In genomic region chr12:94225506-94225905, GRCh38 we compare ENCODE assay signal across 39 cellular contexts.
"Had no signal": no experiment of that assay in that cellular context is flagged by ENCODE, and none has a peak within 500 bp of the region (broad histone marks: within the 10 kb centered on the region; RNA-seq: fewer than 3 reads in every experiment).

No MANE protein-coding gene starts in this region.

- H3K27ac ChIP-seq: cardiac muscle cell, KMS-11, Peyer's patch, SJSA1, VCaP had no signal

- H3K4me2 ChIP-seq: KMS-11 had no signal

- H3K27ac Mint-ChIP-seq: activated B cell treated with CpG ODN at 0.5 μM for 24 hours; activated CD4-positive, alpha-beta memory T cell treated with anti-CD3 and anti-CD28 coated beads for 36 hours; activated CD8-positive, alpha-beta memory T cell treated with anti-CD3 and anti-CD28 coated beads, Interleukin-2, amount 10 ng/mL, durations not matched to agents 7 days and 5 days; activated naive CD8-positive, alpha-beta T cell treated with anti-CD3 and anti-CD28 coated beads for 36 hours; activated T-cell treated with anti-CD3 and anti-CD28 coated beads, Interleukin-2, amount 50 U/mL, for 72 hours; activated T-helper 17 cell treated with anti-CD3 and anti-CD28 coated beads, Interleukin-2, amount 50 U/mL, for 72 hours had no signal

- H3K4me1 ChIP-seq: SJSA1 had no signal

- H3K27me3 Mint-ChIP-seq: activated B cell treated with CpG ODN at 0.5 μM for 24 hours; activated CD4-positive, alpha-beta memory T cell treated with anti-CD3 and anti-CD28 coated beads for 36 hours; activated CD8-positive, alpha-beta memory T cell treated with anti-CD3 and anti-CD28 coated beads, Interleukin-2, amount 10 ng/mL, durations not matched to agents 7 days and 5 days; activated naive CD8-positive, alpha-beta T cell treated with anti-CD3 and anti-CD28 coated beads for 36 hours; activated T-helper 17 cell treated with anti-CD3 and anti-CD28 coated beads, Interleukin-2, amount 50 U/mL, for 72 hours; central memory CD8-positive, alpha-beta T cell had no signal

- H3K9me3 Mint-ChIP-seq: activated B cell treated with CpG ODN at 0.5 μM for 24 hours; activated CD4-positive, alpha-beta memory T cell treated with anti-CD3 and anti-CD28 coated beads for 36 hours; activated naive CD8-positive, alpha-beta T cell treated with anti-CD3 and anti-CD28 coated beads for 36 hours; activated T-helper 17 cell treated with anti-CD3 and anti-CD28 coated beads, Interleukin-2, amount 50 U/mL, for 72 hours; central memory CD8-positive, alpha-beta T cell had no signal

- DNase-seq: activated B cell treated with CpG ODN at 0.5 μM for 24 hours; activated CD4-positive, alpha-beta memory T cell treated with anti-CD3 and anti-CD28 coated beads for 36 hours; activated CD4-positive, alpha-beta T cell treated with anti-CD3 and anti-CD28 coated beads for 4 hours; activated CD4-positive, alpha-beta T cell treated with anti-CD3 and anti-CD28 coated beads, Interleukin-2, amount 50 U/mL, for 1 hour; activated CD4-positive, CD25-positive, alpha-beta regulatory T cell treated with anti-CD3 and anti-CD28 coated beads, Interleukin-2, amount 50 U/mL, for 72 hours; activated CD8-positive, alpha-beta memory T cell treated with anti-CD3 and anti-CD28 coated beads, Interleukin-2, amount 10 ng/mL, durations not matched to agents 7 days and 5 days; activated effector memory CD4-positive, alpha-beta T cell treated with anti-CD3 and anti-CD28 coated beads, Interleukin-2, amount 50 U/mL, for 16 hours; activated naive CD4-positive, alpha-beta T cell; activated naive CD4-positive, alpha-beta T cell treated with anti-CD3 and anti-CD28 coated beads, Interleukin-2, amount 50 U/mL, for 16 hours; activated naive CD8-positive, alpha-beta T cell treated with anti-CD3 and anti-CD28 coated beads for 36 hours; activated T-cell treated with anti-CD3 and anti-CD28 coated beads, Interleukin-2, amount 50 U/mL, for 1 hour; activated T-cell treated with anti-CD3 and anti-CD28 coated beads, Interleukin-2, amount 50 U/mL, for 72 hours; amniotic stem cell; aorta; MM.1S; NCI-H1092 treated with DMSO at 0.1 percent for 48 hours; NCI-H187; NCI-H2081; NCI-H2171 treated with DMSO at 0.1 percent for 48 hours; NCI-H2227 treated with DMSO at 0.1 percent for 48 hours; NCI-H446; NCI-H510A treated with DMSO at 0.1 percent for 48 hours; NCI-H526 treated with DMSO at 0.1 percent for 48 hours; NCI-H82; NK-92 treated with Interleukin-12 subunit alpha and Interleukin-12 subunit beta, amount 100 ng/mL, for 24 hours; PC-3; Peyer's patch; RPMI8226; SHP77 treated with DMSO at 0.1 percent for 48 hours; SW 1271; T-helper 1 cell; T-helper 2 cell; T-helper 9 cell had no signal

- H3K4me3 Mint-ChIP-seq: activated B cell treated with CpG ODN at 0.5 μM for 24 hours; activated CD4-positive, alpha-beta memory T cell treated with anti-CD3 and anti-CD28 coated beads for 36 hours; activated CD8-positive, alpha-beta memory T cell treated with anti-CD3 and anti-CD28 coated beads, Interleukin-2, amount 10 ng/mL, durations not matched to agents 7 days and 5 days; activated naive CD8-positive, alpha-beta T cell treated with anti-CD3 and anti-CD28 coated beads for 36 hours; activated T-cell treated with anti-CD3 and anti-CD28 coated beads, Interleukin-2, amount 50 U/mL, for 72 hours; activated T-helper 17 cell treated with anti-CD3 and anti-CD28 coated beads, Interleukin-2, amount 50 U/mL, for 72 hours; central memory CD8-positive, alpha-beta T cell had no signal

- H3K9me3 ChIP-seq: Peyer's patch, SJSA1 had no signal

- H3K36me3 ChIP-seq: cardiac muscle cell, Peyer's patch, SJSA1 had no signal

- ATAC-seq: activated CD8-positive, alpha-beta memory T cell treated with anti-CD3 and anti-CD28 coated beads, Interleukin-2, amount 10 ng/mL, durations not matched to agents 7 days and 5 days; activated T-cell treated with anti-CD3 and anti-CD28 coated beads, Interleukin-2, amount 50 U/mL, for 72 hours; activated T-helper 17 cell treated with anti-CD3 and anti-CD28 coated beads, Interleukin-2, amount 50 U/mL, for 72 hours; PC-3 had no signal

- H3K4me3 ChIP-seq: cardiac muscle cell, Peyer's patch, SJSA1 had no signal

- H3K27me3 ChIP-seq: cardiac muscle cell, Peyer's patch had no signal
